Comparison of ENCODE assay signal across 8 cellular contexts in genomic region chr6:28488916-28489365, GRCh38. TPM values are rescaled to one million over a fixed set of nuclear protein-coding genes. Genes with fewer than 3 reads are reported as not detected.
A peak's percentile ranks its signal among the peaks of the same experiment; 100 is the strongest.
DNase-seq lines count a peak whose midpoint lies in the region; ATAC-seq and TF ChIP-seq lines count a peak whose summit lies in the region.

No MANE protein-coding gene starts in this region.

- DNase-seq in GDM1 (lab: John Stamatoyannopoulos, UW) (peak; percentile 28), LNCaP clone FGC (ENCODE audit: low read depth) (peak; percentile 14), HuH-7.5 (ENCODE audit: low spot score) (no peak), GM10248 (ENCODE audit: extremely low spot score) (no peak), AML-193 (lab: John Stamatoyannopoulos, UW) (no peak)
- DNase-seq in activated T-helper 1 cell treated with anti-CD3 and anti-CD28 coated beads, Interleukin-12 subunit alpha, Interleukin-12 subunit beta, Interleukin-2, Interleukin-4 antibody, amounts not matched to agents 30 ng/mL and 10 ng/mL and 1 ng/mL, durations not matched to agents 14 hours and 24 hours and 36 hours (ENCODE audit: low spot score), result no peak
- peak; percentile 11 for DNase-seq in stimulated activated naive B cell treated with anti-CD40 and anti-IgM and Interleukin-4, amounts not matched to agents 10 μg/mL and 1 μg/mL and 100 μg/mL, for 72 hours

- no peak overlapping the region for H3K27ac ChIP-seq in iPS-18a (ENCODE audit: low read length)

- TF ChIP-seq CTCF in LNCaP clone FGC (IDR thresholded peaks at IDR 0.05; ENCODE audit: control insufficient read depth, extremely low read depth, insufficient read depth), result no peak
- no peak for TF ChIP-seq CTCF in GM10248 (IDR thresholded peaks at IDR 0.05; ENCODE audit: control extremely low read depth, extremely low read depth, low read depth, missing control alignments)

- H3K4me3 Mint-ChIP-seq in activated T-helper 1 cell treated with anti-CD3 and anti-CD28 coated beads, Interleukin-12 subunit alpha, Interleukin-12 subunit beta, Interleukin-2, Interleukin-4 antibody, amounts not matched to agents 30 ng/mL and 10 ng/mL and 1 ng/mL, durations not matched to agents 14 hours and 24 hours and 36 hours, result peak overlapping the region; percentile 78
- peak overlapping the region; percentile 77 to 80 for H3K4me3 Mint-ChIP-seq in stimulated activated naive B cell treated with anti-CD40 and anti-IgM and Interleukin-4, amounts not matched to agents 10 μg/mL and 1 μg/mL and 100 μg/mL, for 72 hours

- H3K9me3 Mint-ChIP-seq in activated T-helper 1 cell treated with anti-CD3 and anti-CD28 coated beads, Interleukin-12 subunit alpha, Interleukin-12 subunit beta, Interleukin-2, Interleukin-4 antibody, amounts not matched to agents 30 ng/mL and 10 ng/mL and 1 ng/mL, durations not matched to agents 14 hours and 24 hours and 36 hours, result peaks cover 4% of the 10 kb centered on the region
- H3K9me3 Mint-ChIP-seq in stimulated activated naive B cell treated with anti-CD40 and anti-IgM and Interleukin-4, amounts not matched to agents 10 μg/mL and 1 μg/mL and 100 μg/mL, for 72 hours, result peaks cover 0 to 11% of the 10 kb centered on the region in 2 donors

- CTCF ChIA-PET in GM10248 (lab: Yijun Ruan, JAX), result interaction anchor here (0.8 to 2.1 kb wide), 4 partner anchors 9 to 77 kb away, joined by 3 to 5 read pairs (median 3); no protein-coding TSS in a partner anchor

- H3K4me3 ChIP-seq in LNCaP clone FGC (ENCODE audit: low read depth, low read length) (peak overlapping the region; percentile 24; the same call in 1 of the 2 replicates), iPS-18a (ENCODE audit: low read length) (peak overlapping the region; percentile 91)

- H3K27me3 Mint-ChIP-seq in activated T-helper 1 cell treated with anti-CD3 and anti-CD28 coated beads, Interleukin-12 subunit alpha, Interleukin-12 subunit beta, Interleukin-2, Interleukin-4 antibody, amounts not matched to agents 30 ng/mL and 10 ng/mL and 1 ng/mL, durations not matched to agents 14 hours and 24 hours and 36 hours (ENCODE audit: insufficient read depth), result peaks cover 44% of the 10 kb centered on the region
- peaks cover 70 to 80% of the 10 kb centered on the region in 2 donors for H3K27me3 Mint-ChIP-seq in stimulated activated naive B cell treated with anti-CD40 and anti-IgM and Interleukin-4, amounts not matched to agents 10 μg/mL and 1 μg/mL and 100 μg/mL, for 72 hours

- ATAC-seq in stimulated activated naive B cell treated with anti-CD40 and anti-IgM and Interleukin-4, amounts not matched to agents 10 μg/mL and 1 μg/mL and 100 μg/mL, for 72 hours (replicated peaks), result peak in 1 of 2 donors; percentile 44

- H3K4me1 ChIP-seq in iPS-18a (ENCODE audit: control insufficient read depth, low read depth, low read length), result no peaks in the 10 kb centered on the region

- H3K9me3 ChIP-seq in iPS-18a (ENCODE audit: control insufficient read depth, low read depth, low read length), result no peaks in the 10 kb centered on the region

- H3K36me3 Mint-ChIP-seq in activated T-helper 1 cell treated with anti-CD3 and anti-CD28 coated beads, Interleukin-12 subunit alpha, Interleukin-12 subunit beta, Interleukin-2, Interleukin-4 antibody, amounts not matched to agents 30 ng/mL and 10 ng/mL and 1 ng/mL, durations not matched to agents 14 hours and 24 hours and 36 hours (ENCODE audit: low read depth), result peaks cover 2% of the 10 kb centered on the region
- no peaks in the 10 kb centered on the region for H3K36me3 Mint-ChIP-seq in stimulated activated naive B cell treated with anti-CD40 and anti-IgM and Interleukin-4, amounts not matched to agents 10 μg/mL and 1 μg/mL and 100 μg/mL, for 72 hours

- no peaks in the 10 kb centered on the region for H3K36me3 ChIP-seq in iPS-18a (ENCODE audit: control insufficient read depth, low read depth, low read length)

- peaks cover 27% of the 10 kb centered on the region for H3K4me1 Mint-ChIP-seq in activated T-helper 1 cell treated with anti-CD3 and anti-CD28 coated beads, Interleukin-12 subunit alpha, Interleukin-12 subunit beta, Interleukin-2, Interleukin-4 antibody, amounts not matched to agents 30 ng/mL and 10 ng/mL and 1 ng/mL, durations not matched to agents 14 hours and 24 hours and 36 hours (ENCODE audit: low read depth)
- peaks cover 18 to 28% of the 10 kb centered on the region in 2 donors for H3K4me1 Mint-ChIP-seq in stimulated activated naive B cell treated with anti-CD40 and anti-IgM and Interleukin-4, amounts not matched to agents 10 μg/mL and 1 μg/mL and 100 μg/mL, for 72 hours

- H3K9ac ChIP-seq in iPS-18a (ENCODE audit: low read length), result peak overlapping the region; percentile 92

- peak overlapping the region; percentile 77 for H3K27ac Mint-ChIP-seq in activated T-helper 1 cell treated with anti-CD3 and anti-CD28 coated beads, Interleukin-12 subunit alpha, Interleukin-12 subunit beta, Interleukin-2, Interleukin-4 antibody, amounts not matched to agents 30 ng/mL and 10 ng/mL and 1 ng/mL, durations not matched to agents 14 hours and 24 hours and 36 hours
- H3K27ac Mint-ChIP-seq in stimulated activated naive B cell treated with anti-CD40 and anti-IgM and Interleukin-4, amounts not matched to agents 10 μg/mL and 1 μg/mL and 100 μg/mL, for 72 hours, result peak overlapping the region; percentile 93

- POLR2A ChIA-PET in GM10248 (lab: Yijun Ruan, JAX), result interaction anchor here (0.6 to 0.7 kb wide), 2 partner anchors 621 to 679 kb away, joined by 3 to 9 read pairs; a partner anchor contains a TSS

- H3K27me3 ChIP-seq in iPS-18a (ENCODE audit: control insufficient read depth, insufficient read depth, low read length), result peaks cover 9% of the 10 kb centered on the region

- intact Hi-C loops in activated T-helper 1 cell treated with anti-CD3 and anti-CD28 coated beads, Interleukin-12 subunit alpha, Interleukin-12 subunit beta, Interleukin-2, Interleukin-4 antibody, amounts not matched to agents 30 ng/mL and 10 ng/mL and 1 ng/mL, durations not matched to agents 14 hours and 24 hours and 36 hours (cut with micrococcal nuclease), result loop anchor here (1.0 to 5.0 kb wide), 5 partner anchors 15 to 277 kb away; partner anchors contain the start of genes ZSCAN12 and ZSCAN23

RNA-seq across cellular contexts. Expression of gene GPX6, which starts 26.7 kb away (rescaled TPM):
- not detected in 2 replicates for total RNA-seq in activated T-helper 1 cell treated with anti-CD3 and anti-CD28 coated beads, Interleukin-12 subunit alpha, Interleukin-12 subunit beta, Interleukin-2, Interleukin-4 antibody, amounts not matched to agents 30 ng/mL and 10 ng/mL and 1 ng/mL, durations not matched to agents 14 hours and 24 hours and 36 hours

RNA-seq across cellular contexts. Expression of gene GPX5, which starts 36.7 kb away (rescaled TPM):
- not detected in 2 replicates for total RNA-seq in activated T-helper 1 cell treated with anti-CD3 and anti-CD28 coated beads, Interleukin-12 subunit alpha, Interleukin-12 subunit beta, Interleukin-2, Interleukin-4 antibody, amounts not matched to agents 30 ng/mL and 10 ng/mL and 1 ng/mL, durations not matched to agents 14 hours and 24 hours and 36 hours

RNA-seq across cellular contexts. Expression of gene ZSCAN23, which starts 45.6 kb away (rescaled TPM):
- 1.1 and 2.2 TPM in 2 replicates for total RNA-seq in activated T-helper 1 cell treated with anti-CD3 and anti-CD28 coated beads, Interleukin-12 subunit alpha, Interleukin-12 subunit beta, Interleukin-2, Interleukin-4 antibody, amounts not matched to agents 30 ng/mL and 10 ng/mL and 1 ng/mL, durations not matched to agents 14 hours and 24 hours and 36 hours

Comparison
In these comparisons a context has a peak if more than half of its experiments do, and no peak if none do; other contexts are left out.
1. DNase-seq: peak in GDM1 (single experiment), LNCaP clone FGC (single experiment) and stimulated activated naive B cell treated with anti-CD40 and anti-IgM and Interleukin-4, amounts not matched to agents 10 μg/mL and 1 μg/mL and 100 μg/mL, for 72 hours (single experiment); none in activated T-helper 1 cell treated with anti-CD3 and anti-CD28 coated beads, Interleukin-12 subunit alpha, Interleukin-12 subunit beta, Interleukin-2, Interleukin-4 antibody, amounts not matched to agents 30 ng/mL and 10 ng/mL and 1 ng/mL, durations not matched to agents 14 hours and 24 hours and 36 hours (single experiment), HuH-7.5 (single experiment), GM10248 (single experiment) and AML-193 (0 of 2).